Comparison of ENCODE assay signal across 8 cellular contexts in the genomic region with DNA sequence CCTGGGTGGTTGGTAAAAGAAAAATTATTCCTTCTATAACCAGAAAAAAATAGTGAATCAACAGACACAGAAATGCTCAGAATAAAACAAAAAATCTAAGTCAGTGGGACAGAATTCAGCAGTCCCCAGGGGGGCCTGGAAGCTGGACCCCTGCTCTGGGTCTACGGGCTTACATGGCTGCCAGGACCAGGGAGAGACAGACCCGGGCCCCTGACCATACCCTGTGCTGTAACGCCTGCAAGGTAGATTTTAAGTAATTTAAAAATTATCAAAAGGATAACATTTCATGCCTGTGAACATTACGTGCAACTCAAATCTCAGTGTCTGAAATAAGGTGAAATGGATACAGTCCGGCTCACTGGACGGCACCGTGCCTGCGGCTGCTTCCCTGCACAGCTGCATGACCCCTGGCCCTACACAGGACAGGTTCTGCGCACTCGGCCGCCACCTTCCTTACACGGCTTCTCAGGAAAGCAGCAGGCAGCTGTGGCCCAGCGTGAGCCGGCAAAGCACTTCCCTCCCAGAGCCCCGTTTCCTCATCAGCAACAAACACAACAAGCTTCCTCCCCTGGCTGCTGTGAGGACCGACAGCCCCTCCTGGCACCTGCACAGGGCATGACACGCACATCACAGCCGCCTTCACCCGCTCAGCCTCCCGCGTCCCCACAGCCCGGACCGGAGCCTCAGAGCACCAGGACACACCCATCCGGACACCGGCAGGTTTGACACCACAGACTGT. TPM values are rescaled to one million over a fixed set of nuclear protein-coding genes. Genes with fewer than 3 reads are reported as not detected.
DNase-seq lines count a peak whose midpoint lies in the region; ATAC-seq, FAIRE-seq and TF ChIP-seq lines count a peak whose summit lies in the region.

No MANE protein-coding gene starts in this region.

- H3K36me3 ChIP-seq in BLaER1 (peaks cover 6% of the 10 kb centered on the region; the same call in 1 of the 2 replicates), GM23248 (ENCODE audit: low read depth) (no peaks in the 10 kb centered on the region), kidney (ENCODE audit: control insufficient read depth in 1 of 2, insufficient read depth in 2 of 2, low read length in 2 of 2) (no peaks in the 10 kb centered on the region)

- H3K4me3 ChIP-seq in BLaER1 (peak overlapping the region; percentile 38; the same call in 1 of the 2 replicates), GM23248 (no peak overlapping the region), kidney (ENCODE audit: low read length in 2 of 2) (no peak overlapping the region)

- TF ChIP-seq CTCF in kidney (IDR thresholded peaks at IDR 0.05; ENCODE audit: borderline replicate concordance, extremely low read depth, insufficient read depth): no peak

- H3K4me2 ChIP-seq in BLaER1: peak overlapping the region; percentile 86
- no peak overlapping the region for H3K4me2 ChIP-seq in GM23248 (ENCODE audit: unreplicated experiment)

- H3K9me3 ChIP-seq in BLaER1: no peaks in the 10 kb centered on the region
- H3K9me3 ChIP-seq in GM23248 (ENCODE audit: low read depth): no peaks in the 10 kb centered on the region
- no peaks in the 10 kb centered on the region for H3K9me3 ChIP-seq in kidney (ENCODE audit: control insufficient read depth in 1 of 2, low read length in 2 of 2)

- H3K9me2 ChIP-seq in GM23248 (ENCODE audit: insufficient read depth): no peaks in the 10 kb centered on the region

- H3K79me2 ChIP-seq in GM23248 (ENCODE audit: insufficient read depth): peaks cover 96% of the 10 kb centered on the region

- ATAC-seq in GM18870 (IDR thresholded peaks at IDR 0.05; ENCODE audit: unreplicated experiment): no peak

- H3K4me1 ChIP-seq in BLaER1 (peaks cover 95% of the 10 kb centered on the region), GM23248 (ENCODE audit: insufficient read depth) (peaks cover 37% of the 10 kb centered on the region), kidney (ENCODE audit: control insufficient read depth in 1 of 2, insufficient read depth in 1 of 2, low read depth in 1 of 2, low read length in 2 of 2) (peaks cover 3 to 13% of the 10 kb centered on the region in 2 donors)

- WGBS in GM23248 (ENCODE audit: low coverage in 1 of 2, low lambda C conversion rate in 2 of 2, missing lambda C conversion rate in 2 of 2), 2 experiments: 74 to 75% methylated on average over 24 to 25 of the region's 25 CpGs

- no peaks in the 10 kb centered on the region for H3K27me3 ChIP-seq in BLaER1
- no peaks in the 10 kb centered on the region for H3K27me3 ChIP-seq in GM23248 (replicated peaks; ENCODE audit: insufficient read depth)

- H3K9ac ChIP-seq in BLaER1 (peak overlapping the region; percentile 79), GM23248 (no peak overlapping the region), kidney (ENCODE audit: low read length in 2 of 2) (no peak overlapping the region)

- DNase-seq in GM23248: peak; percentile 42
- DNase-seq in SHP77 (lab: John Stamatoyannopoulos, UW): peak; percentile 61 to 90
- DNase-seq in activated naive CD4-positive, alpha-beta T cell (lab: John Stamatoyannopoulos, UW): peak in 3 of 4 experiments; percentile 26 to 67 (median 60)
- DNase-seq in kidney: peak; percentile 81
- DNase-seq in stimulated activated CD8-positive, alpha-beta memory T cell treated with anti-CD3 and anti-CD28 coated beads, Interleukin-4, amount 100 ng/mL, for 48 hours: peak; percentile 74
- no peak for DNase-seq in cortex of kidney (lab: John Stamatoyannopoulos, UW)

- H3K27ac ChIP-seq in BLaER1 (peak overlapping the region; percentile 89), GM23248 (no peak overlapping the region), kidney (ENCODE audit: low read depth in 2 of 2, low read length in 2 of 2) (no peak overlapping the region)

- in situ Hi-C loops in GM23248 (cut with MboI): no loop called here

- intact Hi-C loops in kidney (cut with DNase I): no loop called here

- FAIRE-seq in kidney (lab: Jason Lieb, UNC): no peak

- H4K20me1 ChIP-seq in BLaER1 (peaks cover 53% of the 10 kb centered on the region), GM23248 (ENCODE audit: insufficient read depth) (no peaks in the 10 kb centered on the region)

- no peak overlapping the region for H2AFZ ChIP-seq in GM23248

- H3F3A ChIP-seq in GM23248 (ENCODE audit: insufficient read depth): peaks cover 16% of the 10 kb centered on the region

RNA-seq across cellular contexts. Expression of a gene that starts 22.2 kb away (rescaled TPM):
- 36.7 and 46.2 TPM in 2 replicates for total RNA-seq in GM23248 (2014; rRNA removed; shearing (Covaris generic))
- polyA plus RNA-seq in GM23248 (2016; fragmentation: Nextera tagmentation; extraction: Ambion mirVana): 30.0 and 34.3 TPM in 2 replicates
- total RNA-seq in kidney: 28.8 TPM
- polyA plus RNA-seq in kidney (ENCODE audit: insufficient read depth, low read depth, low replicate concordance): 4.2 TPM
